ENCODE assay signal across 1 cellular context in the genomic region with DNA sequence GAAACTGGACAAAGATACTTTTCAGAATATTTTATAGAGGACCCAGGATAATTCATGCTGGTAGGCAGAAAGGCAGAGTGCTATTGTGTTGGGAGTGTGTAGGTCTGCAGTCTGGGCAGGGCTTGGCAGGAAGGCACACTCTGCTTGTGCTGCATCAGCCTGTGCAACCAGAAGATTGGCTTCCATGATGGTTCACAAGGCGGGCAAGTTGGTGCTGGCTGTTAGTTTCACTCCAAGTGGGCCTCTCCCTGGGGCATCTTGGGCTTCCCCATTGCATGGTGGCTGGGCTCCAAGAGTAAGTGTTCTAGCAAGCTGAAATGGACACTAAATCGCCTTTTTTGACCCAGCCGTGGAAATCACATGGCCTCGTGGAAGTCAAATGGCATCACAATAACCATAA.
TF ChIP-seq lines count a peak whose summit lies in the region.

No MANE protein-coding gene starts in this region.

TF ChIP-seq in A549, 52 proteins besides CTCF, POLR2A, EP300 and RAD21:
- TF ChIP-seq, protein P1, sequence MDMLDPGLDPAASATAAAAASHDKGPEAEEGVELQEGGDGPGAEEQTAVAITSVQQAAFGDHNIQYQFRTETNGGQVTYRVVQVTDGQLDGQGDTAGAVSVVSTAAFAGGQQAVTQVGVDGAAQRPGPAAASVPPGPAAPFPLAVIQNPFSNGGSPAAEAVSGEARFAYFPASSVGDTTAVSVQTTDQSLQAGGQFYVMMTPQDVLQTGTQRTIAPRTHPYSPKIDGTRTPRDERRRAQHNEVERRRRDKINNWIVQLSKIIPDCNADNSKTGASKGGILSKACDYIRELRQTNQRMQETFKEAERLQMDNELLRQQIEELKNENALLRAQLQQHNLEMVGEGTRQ (IDR thresholded peaks at IDR 0.05): no peak
- TF ChIP-seq, protein P2, sequence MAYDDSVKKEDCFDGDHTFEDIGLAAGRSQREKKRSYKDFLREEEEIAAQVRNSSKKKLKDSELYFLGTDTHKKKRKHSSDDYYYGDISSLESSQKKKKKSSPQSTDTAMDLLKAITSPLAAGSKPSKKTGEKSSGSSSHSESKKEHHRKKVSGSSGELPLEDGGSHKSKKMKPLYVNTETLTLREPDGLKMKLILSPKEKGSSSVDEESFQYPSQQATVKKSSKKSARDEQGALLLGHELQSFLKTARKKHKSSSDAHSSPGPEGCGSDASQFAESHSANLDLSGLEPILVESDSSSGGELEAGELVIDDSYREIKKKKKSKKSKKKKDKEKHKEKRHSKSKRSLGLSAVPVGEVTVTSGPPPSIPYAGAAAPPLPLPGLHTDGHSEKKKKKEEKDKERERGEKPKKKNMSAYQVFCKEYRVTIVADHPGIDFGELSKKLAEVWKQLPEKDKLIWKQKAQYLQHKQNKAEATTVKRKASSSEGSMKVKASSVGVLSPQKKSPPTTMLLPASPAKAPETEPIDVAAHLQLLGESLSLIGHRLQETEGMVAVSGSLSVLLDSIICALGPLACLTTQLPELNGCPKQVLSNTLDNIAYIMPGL (CRISPR knock-in tag; IDR thresholded peaks at IDR 0.05; ENCODE audit: borderline replicate concordance): no peak
- TF ChIP-seq, protein P3, sequence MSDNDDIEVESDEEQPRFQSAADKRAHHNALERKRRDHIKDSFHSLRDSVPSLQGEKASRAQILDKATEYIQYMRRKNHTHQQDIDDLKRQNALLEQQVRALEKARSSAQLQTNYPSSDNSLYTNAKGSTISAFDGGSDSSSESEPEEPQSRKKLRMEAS (IDR thresholded peaks at IDR 0.05): no peak
- TF ChIP-seq EHMT2 (IDR thresholded peaks at IDR 0.05; ENCODE audit: low read depth) (no peak), RNF2 (IDR thresholded peaks at IDR 0.05; ENCODE audit: borderline replicate concordance, low read depth) (no peak), POLR2AphosphoS2 (conservative IDR thresholded peaks at IDR 0.05; ENCODE audit: low read length) (no peak), JUNB (IDR thresholded peaks at IDR 0.05) (no peak)
